In the genomic region with DNA sequence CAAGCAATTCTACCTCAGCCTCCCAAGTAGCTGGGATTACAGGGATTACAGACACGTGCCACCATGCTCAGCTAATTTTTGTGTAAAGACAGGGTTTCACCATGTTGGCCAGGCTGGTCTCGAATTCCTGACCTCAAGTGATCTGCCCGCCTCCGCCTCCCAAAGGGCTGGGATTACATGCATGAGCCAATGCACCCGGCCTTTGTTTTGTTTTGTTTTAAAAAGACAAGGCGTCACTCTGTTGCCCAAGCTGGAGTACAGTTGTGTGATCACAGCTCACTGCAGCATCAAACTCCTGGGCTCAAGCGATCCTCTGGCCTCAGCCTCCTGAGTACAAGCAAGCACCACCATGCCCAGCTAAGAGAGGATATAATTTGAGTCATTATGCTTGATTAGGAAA, we compare ENCODE assay signal across 17 cellular contexts. TPM values are rescaled to one million over a fixed set of nuclear protein-coding genes. Genes with fewer than 3 reads are reported as not detected.
DNase-seq lines count a peak whose midpoint lies in the region; ATAC-seq and TF ChIP-seq lines count a peak whose summit lies in the region.
"Had no signal": no experiment of that assay in that cellular context is flagged by ENCODE, and none has a peak within 500 bp of the region (broad histone marks: within the 10 kb centered on the region; RNA-seq: fewer than 3 reads in every experiment).

No MANE protein-coding gene starts in this region.

- H3K4me3 ChIP-seq in mesenchymal stem cell (ENCODE audit: insufficient read depth in 1 of 2, low read depth in 1 of 2, low read length in 2 of 2) (peak overlapping the region in 1 of 2 experiments; percentile 7), thoracic aorta (no peak overlapping the region), OCI-LY7 (ENCODE audit: low read depth, low read length, poor library complexity, severe bottlenecking) (no peak overlapping the region)
- H3K4me3 ChIP-seq: left lung had no signal

- peaks cover 4% of the 10 kb centered on the region; the same call in 1 of the 2 replicates for H4K20me1 ChIP-seq in OCI-LY7 (ENCODE audit: insufficient read depth, low read length)

- H3K9me2 ChIP-seq in OCI-LY7 (ENCODE audit: insufficient read depth, low read length), result no peaks in the 10 kb centered on the region

- H3K9ac ChIP-seq in mesenchymal stem cell (ENCODE audit: low read length), result peak overlapping the region; percentile 62

- peak overlapping the region; percentile 32 to 83 for H3K27ac Mint-ChIP-seq in effector memory CD8-positive, alpha-beta T cell

- H2AK5ac ChIP-seq in mesenchymal stem cell (ENCODE audit: low read length, severe bottlenecking), result no peak overlapping the region

- H2BK120ac ChIP-seq in mesenchymal stem cell (ENCODE audit: low read depth, low read length), result no peak overlapping the region

- H3K4me1 Mint-ChIP-seq in effector memory CD8-positive, alpha-beta T cell (ENCODE audit: low read depth in 2 of 2), result peaks cover 38 to 61% of the 10 kb centered on the region in 2 donors

- no peak overlapping the region for H2AFZ ChIP-seq in mesenchymal stem cell (ENCODE audit: low read depth, low read length)
- no peak overlapping the region for H2AFZ ChIP-seq in OCI-LY7 (ENCODE audit: low read length)

- H3K14ac ChIP-seq in mesenchymal stem cell (ENCODE audit: low read length in 2 of 2), result no peak overlapping the region

- H2BK12ac ChIP-seq in mesenchymal stem cell (ENCODE audit: low read length in 2 of 2), result no peak overlapping the region

- peaks cover 5% of the 10 kb centered on the region for H3K4me1 ChIP-seq in mesenchymal stem cell (ENCODE audit: control insufficient read depth, insufficient read depth, low read depth, low read length)
- H3K4me1 ChIP-seq in thoracic aorta (ENCODE audit: control insufficient read depth in 1 of 2, low read depth in 2 of 2), result peaks cover 39 to 59% of the 10 kb centered on the region in 2 donors
- peaks cover 22% of the 10 kb centered on the region for H3K4me1 ChIP-seq in OCI-LY7 (ENCODE audit: insufficient read depth, low read length, poor library complexity, severe bottlenecking)

- CTCF ChIA-PET in OCI-LY7 (lab: Charles Lee; ENCODE audit: unreplicated experiment), result no interaction called here

- TF ChIP-seq CTCF in thoracic aorta (IDR thresholded peaks at IDR 0.05) (no peak), OCI-LY7 (conservative IDR thresholded peaks at IDR 0.05; ENCODE audit: low read length) (no peak)

- no peak overlapping the region for H4K8ac ChIP-seq in mesenchymal stem cell (ENCODE audit: low read length)

- no peaks in the 10 kb centered on the region for H3K27me3 ChIP-seq in mesenchymal stem cell (ENCODE audit: control insufficient read depth in 1 of 2, insufficient read depth in 1 of 2, low read length in 2 of 2)
- no peaks in the 10 kb centered on the region for H3K27me3 ChIP-seq in thoracic aorta (replicated peaks; ENCODE audit: insufficient read depth)
- H3K27me3 ChIP-seq: left lung had no signal

- peaks cover 78% of the 10 kb centered on the region for H3K79me2 ChIP-seq in OCI-LY7 (ENCODE audit: insufficient read depth, low read depth, low read length)

- no peak overlapping the region for H4K91ac ChIP-seq in mesenchymal stem cell (ENCODE audit: low read length)

- intact Hi-C loops in left ventricle myocardium superior (cut with micrococcal nuclease), result no loop called here
- intact Hi-C loops in cardiac septum (cut with DNase I), result no loop called here
- intact Hi-C loops in OCI-LY7 (cut with micrococcal nuclease; ENCODE audit: unreplicated experiment), result loop anchor here (10.0 kb wide), 1 partner anchor 698 kb away; no protein-coding TSS in a partner anchor

- H3K36me3 ChIP-seq in mesenchymal stem cell (ENCODE audit: control insufficient read depth in 1 of 2, insufficient read depth in 2 of 2, low read depth in 1 of 2, low read length in 2 of 2) (peaks cover 7 to 28% of the 10 kb centered on the region in 2 experiments), thoracic aorta (peaks cover 9% of the 10 kb centered on the region), OCI-LY7 (ENCODE audit: insufficient read depth, low read length) (peaks cover 42% of the 10 kb centered on the region)

- no peak overlapping the region for H3K27ac ChIP-seq in mesenchymal stem cell (ENCODE audit: low read length, poor library complexity, severe bottlenecking)
- no peak overlapping the region for H3K27ac ChIP-seq in thoracic aorta
- H3K27ac ChIP-seq in OCI-LY7 (ENCODE audit: low read depth, low read length, poor library complexity, severe bottlenecking), result no peak overlapping the region
- H3K27ac ChIP-seq: left lung had no signal

- H3K4me3 Mint-ChIP-seq in effector memory CD8-positive, alpha-beta T cell, result no peak overlapping the region
- H3K4me3 Mint-ChIP-seq: T-cell had no signal

- H3K4me2 ChIP-seq in mesenchymal stem cell (ENCODE audit: low read length, poor library complexity, severe bottlenecking) (no peak overlapping the region), OCI-LY7 (ENCODE audit: low read length) (no peak overlapping the region)

- H2BK15ac ChIP-seq in mesenchymal stem cell (ENCODE audit: low read depth, poor library complexity, severe bottlenecking), result no peak overlapping the region

- no peak overlapping the region for H2BK5ac ChIP-seq in mesenchymal stem cell (ENCODE audit: low read depth, low read length, poor library complexity, severe bottlenecking)

- WGBS in mesenchymal stem cell, result 94% methylated on average over 7 of the region's 7 CpGs

- peaks cover 16% of the 10 kb centered on the region for H3K79me1 ChIP-seq in mesenchymal stem cell (replicated peaks; ENCODE audit: low read length, poor library complexity, severe bottlenecking)

- H3K9me3 Mint-ChIP-seq in effector memory CD8-positive, alpha-beta T cell, result no peaks in the 10 kb centered on the region
- H3K9me3 Mint-ChIP-seq: T-cell had no signal

- DNase-seq in left ventricle myocardium superior, result no peak
- DNase-seq in cardiac septum (ENCODE audit: low spot score), result no peak
- no peak for DNase-seq in effector memory CD8-positive, alpha-beta T cell
- no peak for DNase-seq in mesenchymal stem cell
- no peak for DNase-seq in thoracic aorta (ENCODE audit: low spot score)
- DNase-seq in OCI-LY7 (ENCODE audit: low spot score), result no peak
- DNase-seq in SW480 (ENCODE audit: low spot score), result no peak
- DNase-seq: activated CD4-positive, alpha-beta T cell treated with anti-CD3 and anti-CD28 coated beads for 48 hours; activated CD8-positive, alpha-beta memory T cell treated with anti-CD3 and anti-CD28 coated beads, Interleukin-2, amount 50 U/mL, for 48 hours; anterior cingulate cortex; central memory CD4-positive, alpha-beta T cell; DMS79; left lung; NCI-H146; nucleus accumbens; T-cell had no signal

- no peaks in the 10 kb centered on the region for H3K27me3 Mint-ChIP-seq in effector memory CD8-positive, alpha-beta T cell
- H3K27me3 Mint-ChIP-seq: T-cell had no signal

- no TSS peak for BruUV-seq in OCI-LY7 (replicated peaks; lab: Mats Ljungman, UMichigan)

- ATAC-seq in left ventricle myocardium superior (peak; percentile 6), thoracic aorta (ENCODE audit: insufficient number of reproducible peaks, low FRiP score, low read depth) (peak; percentile 9), GM21717 (IDR thresholded peaks at IDR 0.05; ENCODE audit: unreplicated experiment) (no peak)
- ATAC-seq in effector memory CD8-positive, alpha-beta T cell (replicated peaks), result no peak
- ATAC-seq: left lung, T-cell had no signal

- H3K18ac ChIP-seq in mesenchymal stem cell (ENCODE audit: low read depth in 1 of 2, low read length in 2 of 2), result no peak overlapping the region

- H3K9me3 ChIP-seq in mesenchymal stem cell (ENCODE audit: control insufficient read depth, low read length), result no peaks in the 10 kb centered on the region
- no peaks in the 10 kb centered on the region for H3K9me3 ChIP-seq in thoracic aorta
- H3K9me3 ChIP-seq in OCI-LY7 (ENCODE audit: low read length), result no peaks in the 10 kb centered on the region
- H3K9me3 ChIP-seq: left lung had no signal

- POLR2A ChIA-PET in OCI-LY7 (lab: Charles Lee), result interaction anchor here (0.7 to 1.4 kb wide), 2 partner anchors 16 to 31 kb away, joined by 3 read pairs; no protein-coding TSS in a partner anchor

- no peak overlapping the region for H3K4ac ChIP-seq in mesenchymal stem cell (ENCODE audit: low read depth in 1 of 2, low read length in 2 of 2)

- no peak overlapping the region for H3K23ac ChIP-seq in mesenchymal stem cell (ENCODE audit: low read length in 2 of 2)

- H3K36me3 Mint-ChIP-seq in effector memory CD8-positive, alpha-beta T cell (ENCODE audit: insufficient read depth), result peaks cover 44% of the 10 kb centered on the region

RNA-seq across cellular contexts. Expression of gene SERINC3, which starts 5.4 kb away (rescaled TPM):
- total RNA-seq in left ventricle myocardium superior (89.9 TPM), cardiac septum (94.3 TPM), thoracic aorta (100 to 1,000 TPM in 1 of 2 donors, 10 to 100 TPM in 1; 98.9 to 109 TPM), OCI-LY7 (2022) (55.4 and 62.7 TPM in 2 replicates)
- polyA plus RNA-seq in mesenchymal stem cell (2013, experiment 1 of 2), result 154 TPM
- 162 TPM for polyA plus RNA-seq in mesenchymal stem cell (2013, experiment 2 of 2)
- total RNA-seq in OCI-LY7 (2014; rRNA removed; shearing (Covaris generic)), result 19.3 and 24.4 TPM in 2 replicates

RNA-seq across cellular contexts. Expression of gene TTPAL, which starts 40.8 kb away (rescaled TPM):
- total RNA-seq in left ventricle myocardium superior, result 4.1 TPM
- total RNA-seq in cardiac septum, result 5.3 TPM
- 9.3 TPM for polyA plus RNA-seq in mesenchymal stem cell (2013, experiment 1 of 2)
- polyA plus RNA-seq in mesenchymal stem cell (2013, experiment 2 of 2), result 10.5 TPM
- 10 to 100 TPM in 1 of 2 donors, 1 to 10 TPM in 1; 7.3 to 17.6 TPM for total RNA-seq in thoracic aorta
- 3.2 and 5.6 TPM in 2 replicates for total RNA-seq in OCI-LY7 (2014; rRNA removed; shearing (Covaris generic))
- 18.8 and 19.8 TPM in 2 replicates for total RNA-seq in OCI-LY7 (2022)

Comparison
In these comparisons a context has a peak if more than half of its experiments do, and no peak if none do; other contexts are left out.
1. ATAC-seq: peak in left ventricle myocardium superior (single experiment) and thoracic aorta (single experiment); none in effector memory CD8-positive, alpha-beta T cell (single experiment) and GM21717 (single experiment).